ENCODE assay signal across 16 cellular contexts in the genomic region with DNA sequence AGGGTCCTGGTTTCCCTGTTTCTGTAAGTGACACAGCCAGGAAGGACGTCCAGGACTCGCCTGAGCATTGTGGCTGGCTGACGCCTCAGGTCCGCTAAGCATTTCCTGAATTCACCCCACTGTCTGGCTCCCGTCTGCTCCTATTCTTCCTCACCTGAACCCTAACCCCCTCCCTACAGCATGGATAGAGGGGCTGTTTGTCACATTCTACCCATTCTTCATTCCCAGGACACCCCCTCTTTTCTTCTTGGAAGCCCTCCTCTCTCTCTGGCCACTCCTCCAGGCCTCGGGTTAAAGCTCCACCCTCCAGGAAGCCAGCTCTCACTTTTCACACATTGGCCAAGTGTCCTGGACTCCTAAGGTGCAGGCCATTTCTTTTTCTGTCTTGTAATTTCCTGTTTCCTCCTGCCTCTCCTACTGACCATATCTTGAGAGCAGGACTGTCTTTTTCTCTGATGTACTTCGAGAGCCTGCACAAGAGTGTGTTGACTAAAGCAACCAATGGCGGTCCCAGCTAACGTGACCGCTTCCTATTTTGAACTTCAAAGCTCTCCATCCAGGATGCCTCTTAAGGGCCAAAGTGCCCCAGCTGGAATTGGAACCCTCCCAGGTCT. TPM values are rescaled to one million over a fixed set of nuclear protein-coding genes. Genes with fewer than 3 reads are reported as not detected.
DNase-seq lines count a peak whose midpoint lies in the region; ATAC-seq, FAIRE-seq and TF ChIP-seq lines count a peak whose summit lies in the region.
"Had no signal": no experiment of that assay in that cellular context is flagged by ENCODE, and none has a peak within 500 bp of the region (broad histone marks: within the 10 kb centered on the region; RNA-seq: fewer than 3 reads in every experiment).

No MANE protein-coding gene starts in this region.

- H3K27ac ChIP-seq in ACC112 (ENCODE audit: low read depth, low read length): no peak overlapping the region
- no peak overlapping the region for H3K27ac ChIP-seq in duodenal mucosa (ENCODE audit: low read depth, low read length)
- H3K27ac ChIP-seq in lower lobe of right lung: peak overlapping the region; percentile 18

- peak; percentile 56 to 79 for ATAC-seq in lower lobe of right lung

- no peak overlapping the region for H3K9ac ChIP-seq in duodenal mucosa (ENCODE audit: low read depth in 1 of 2, low read length in 2 of 2)

- H3K27me3 ChIP-seq in ACC112 (ENCODE audit: insufficient read depth, low read length) (no peaks in the 10 kb centered on the region), duodenal mucosa (ENCODE audit: control insufficient read depth in 1 of 2, insufficient read depth in 2 of 2, low read length in 2 of 2) (no peaks in the 10 kb centered on the region), lower lobe of right lung (ENCODE audit: low read depth) (no peaks in the 10 kb centered on the region)

- H3K36me3 ChIP-seq in ACC112 (ENCODE audit: insufficient read depth, low read length) (no peaks in the 10 kb centered on the region), duodenal mucosa (ENCODE audit: control insufficient read depth in 1 of 2, insufficient read depth in 2 of 2, low read length in 2 of 2) (no peaks in the 10 kb centered on the region), lower lobe of right lung (no peaks in the 10 kb centered on the region)
- H3K36me3 ChIP-seq: spleen had no signal

- no peaks in the 10 kb centered on the region for H3K79me2 ChIP-seq in ACC112 (ENCODE audit: control insufficient read depth, insufficient read depth, low read length, unreplicated experiment)

- intact Hi-C loops in lower lobe of right lung (cut with DNase I): no loop called here

- H3K4me3 ChIP-seq in ACC112 (ENCODE audit: low read depth, low read length) (no peak overlapping the region), duodenal mucosa (ENCODE audit: low read depth in 1 of 2, low read length in 2 of 2) (peak overlapping the region; percentile 54 to 61), lower lobe of right lung (peak overlapping the region; percentile 28)

- no peak for TF ChIP-seq CTCF in lower lobe of right lung (IDR thresholded peaks at IDR 0.05)

- in situ Hi-C loops in G401 (cut with HindIII; ENCODE audit: low sequenced_read_pairs): no loop called here

- H3K9me3 ChIP-seq in duodenal mucosa (ENCODE audit: control insufficient read depth in 1 of 2, low read length in 2 of 2) (no peaks in the 10 kb centered on the region), lower lobe of right lung (no peaks in the 10 kb centered on the region)
- H3K9me3 ChIP-seq: spleen had no signal

- DNase-seq in H54 (ENCODE audit: insufficient read length, low spot score) (peak; percentile 49), lower lobe of right lung (no peak), G401 (ENCODE audit: low spot score) (no peak), epidermal melanocyte (ENCODE audit: insufficient read length, low spot score) (no peak), hepatic stellate cell (ENCODE audit: low spot score) (no peak), DMS 273 (lab: John Stamatoyannopoulos, UW; ENCODE audit: unreplicated experiment) (no peak)
- DNase-seq: activated effector memory CD4-positive, alpha-beta T cell treated with Interleukin-2 at 50 U/mL for 16 hours; foreskin melanocyte; midbrain; NCI-H187 treated with DMSO at 0.1 percent for 48 hours; RPMI8226; spleen had no signal

- no peak for TF ChIP-seq POLR2A in H54 (IDR thresholded peaks at IDR 0.05; ENCODE audit: low read depth, low read length)

- peak overlapping the region; percentile 42 for H2AFZ ChIP-seq in ACC112 (ENCODE audit: low read length, unreplicated experiment)

- H3K4me1 ChIP-seq in ACC112 (ENCODE audit: control insufficient read depth, insufficient read depth, low read length, unreplicated experiment): no peaks in the 10 kb centered on the region
- H3K4me1 ChIP-seq in duodenal mucosa (ENCODE audit: control insufficient read depth in 1 of 2, insufficient read depth in 2 of 2, low read length in 2 of 2): no peaks in the 10 kb centered on the region
- no peaks in the 10 kb centered on the region for H3K4me1 ChIP-seq in lower lobe of right lung

- no peak for FAIRE-seq in H54 (lab: Jason Lieb, UNC)
- FAIRE-seq: HTR-8/SVneo had no signal

RNA-seq across cellular contexts. Expression of gene MYMX, which starts 24.2 kb away (rescaled TPM):
- total RNA-seq in lower lobe of right lung: not detected
- total RNA-seq in G401 (2014; rRNA removed; shearing (Covaris generic)): 0.43 and 8.3 TPM in 2 replicates
- total RNA-seq: cerebellum had no signal

RNA-seq across cellular contexts. Expression of gene SLC29A1, which starts 30.9 kb away (rescaled TPM):
- 36.2 TPM for total RNA-seq in lower lobe of right lung
- total RNA-seq in G401 (2014; rRNA removed; shearing (Covaris generic)): 40.1 and 46.1 TPM in 2 replicates

RNA-seq across cellular contexts. Expression of gene CAPN11, which starts 33.9 kb away (rescaled TPM):
- 0.27 TPM for total RNA-seq in lower lobe of right lung
- total RNA-seq in G401 (2014; rRNA removed; shearing (Covaris generic)): not detected in 2 replicates
- total RNA-seq: cerebellum had no signal

RNA-seq across cellular contexts. Expression of gene HSP90AB1, which starts 54.4 kb away (rescaled TPM):
- total RNA-seq in lower lobe of right lung: 680 TPM
- total RNA-seq in G401 (2014; rRNA removed; shearing (Covaris generic)): 1,050 and 1,370 TPM in 2 replicates
